ENCODE assay signal across 12 cellular contexts in genomic region chr7:99855236-99855635, GRCh38. TPM values are rescaled to one million over a fixed set of nuclear protein-coding genes. Genes with fewer than 3 reads are reported as not detected.
"Had no signal": no experiment of that assay in that cellular context is flagged by ENCODE, and none has a peak within 500 bp of the region (broad histone marks: within the 10 kb centered on the region; RNA-seq: fewer than 3 reads in every experiment).

No MANE protein-coding gene starts in this region.

- H3K27ac Mint-ChIP-seq: GM23338, H9, HFFc6 had no signal

- H3K4me2 ChIP-seq: GM23338 had no signal

- H3K27ac ChIP-seq: GM23248 had no signal

- H3K9me3 Mint-ChIP-seq: GM23338, H9, HFFc6 had no signal

- FAIRE-seq: H1, H54 had no signal

- H3K36me3 ChIP-seq: HAP-1 had no signal

- H3K9me3 ChIP-seq: HAP-1 had no signal

- H2AFZ ChIP-seq: GM23248, GM23338 had no signal

- DNase-seq: GM23248, GOT3, H7, H9, HCEC 1CT, HFFc6 had no signal

- H3K4me1 ChIP-seq: HAP-1 had no signal

- H3K4me3 Mint-ChIP-seq: GM23338, H9, HFFc6 had no signal

- H3K4me3 ChIP-seq: GM23248, GM23338, HAP-1 had no signal

- ATAC-seq: GM23338, HCT116 had no signal

- H3K9ac ChIP-seq: GM23248 had no signal

RNA-seq across cellular contexts. Expression of gene OR2AE1, which starts 21.6 kb away (rescaled TPM):
- total RNA-seq: GM23248, GM23338, H1, H4, H7, H9, HFFc6 had no signal
- polyA plus RNA-seq: GM23248, GM23338, H1 had no signal

RNA-seq across cellular contexts. Expression of gene CYP3A43, which starts 27.4 kb away (rescaled TPM):
- total RNA-seq: GM23248, GM23338, H1, H4, H7, H9, HFFc6 had no signal
- polyA plus RNA-seq: GM23248, GM23338 had no signal
